In the genomic region with DNA sequence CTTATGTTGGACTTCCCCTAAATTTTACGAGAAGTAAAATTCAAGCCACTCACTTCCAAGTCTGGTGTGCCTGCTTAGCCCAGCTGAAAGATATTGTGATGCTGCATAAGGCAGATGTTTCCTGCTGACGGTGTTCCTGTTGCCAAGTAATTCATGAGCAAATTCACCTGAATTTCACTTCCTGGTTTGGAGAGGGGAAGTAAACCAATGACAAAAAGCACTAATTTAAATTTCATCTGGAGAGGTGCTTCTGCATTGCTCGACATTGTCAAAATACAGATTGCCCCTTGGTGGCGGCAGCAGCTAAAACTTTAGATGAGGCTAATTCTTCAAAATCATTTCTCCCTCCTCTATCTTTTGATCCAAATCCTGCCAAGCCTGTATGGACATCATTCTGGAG, we compare ENCODE assay signal across 1 cellular context.
TF ChIP-seq lines count a peak whose summit lies in the region.

No MANE protein-coding gene starts in this region.

TF ChIP-seq in WTC11, 78 proteins besides CTCF, POLR2A, EP300 and RAD21 (continued from another document):
- TF ChIP-seq, protein P1, sequence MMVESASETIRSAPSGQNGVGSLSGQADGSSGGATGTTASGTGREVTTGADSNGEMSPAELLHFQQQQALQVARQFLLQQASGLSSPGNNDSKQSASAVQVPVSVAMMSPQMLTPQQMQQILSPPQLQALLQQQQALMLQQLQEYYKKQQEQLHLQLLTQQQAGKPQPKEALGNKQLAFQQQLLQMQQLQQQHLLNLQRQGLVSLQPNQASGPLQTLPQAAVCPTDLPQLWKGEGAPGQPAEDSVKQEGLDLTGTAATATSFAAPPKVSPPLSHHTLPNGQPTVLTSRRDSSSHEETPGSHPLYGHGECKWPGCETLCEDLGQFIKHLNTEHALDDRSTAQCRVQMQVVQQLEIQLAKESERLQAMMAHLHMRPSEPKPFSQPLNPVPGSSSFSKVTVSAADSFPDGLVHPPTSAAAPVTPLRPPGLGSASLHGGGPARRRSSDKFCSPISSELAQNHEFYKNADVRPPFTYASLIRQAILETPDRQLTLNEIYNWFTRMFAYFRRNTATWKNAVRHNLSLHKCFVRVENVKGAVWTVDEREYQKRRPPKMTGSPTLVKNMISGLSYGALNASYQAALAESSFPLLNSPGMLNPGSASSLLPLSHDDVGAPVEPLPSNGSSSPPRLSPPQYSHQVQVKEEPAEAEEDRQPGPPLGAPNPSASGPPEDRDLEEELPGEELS (CRISPR knock-in tag; IDR thresholded peaks at IDR 0.05), result peak; percentile 38; the same call in 1 of the 2 replicates
- no peak for TF ChIP-seq ATF6 (CRISPR knock-in tag; IDR thresholded peaks at IDR 0.05)
